ENCODE assay signal across 8 cellular contexts in the genomic region with DNA sequence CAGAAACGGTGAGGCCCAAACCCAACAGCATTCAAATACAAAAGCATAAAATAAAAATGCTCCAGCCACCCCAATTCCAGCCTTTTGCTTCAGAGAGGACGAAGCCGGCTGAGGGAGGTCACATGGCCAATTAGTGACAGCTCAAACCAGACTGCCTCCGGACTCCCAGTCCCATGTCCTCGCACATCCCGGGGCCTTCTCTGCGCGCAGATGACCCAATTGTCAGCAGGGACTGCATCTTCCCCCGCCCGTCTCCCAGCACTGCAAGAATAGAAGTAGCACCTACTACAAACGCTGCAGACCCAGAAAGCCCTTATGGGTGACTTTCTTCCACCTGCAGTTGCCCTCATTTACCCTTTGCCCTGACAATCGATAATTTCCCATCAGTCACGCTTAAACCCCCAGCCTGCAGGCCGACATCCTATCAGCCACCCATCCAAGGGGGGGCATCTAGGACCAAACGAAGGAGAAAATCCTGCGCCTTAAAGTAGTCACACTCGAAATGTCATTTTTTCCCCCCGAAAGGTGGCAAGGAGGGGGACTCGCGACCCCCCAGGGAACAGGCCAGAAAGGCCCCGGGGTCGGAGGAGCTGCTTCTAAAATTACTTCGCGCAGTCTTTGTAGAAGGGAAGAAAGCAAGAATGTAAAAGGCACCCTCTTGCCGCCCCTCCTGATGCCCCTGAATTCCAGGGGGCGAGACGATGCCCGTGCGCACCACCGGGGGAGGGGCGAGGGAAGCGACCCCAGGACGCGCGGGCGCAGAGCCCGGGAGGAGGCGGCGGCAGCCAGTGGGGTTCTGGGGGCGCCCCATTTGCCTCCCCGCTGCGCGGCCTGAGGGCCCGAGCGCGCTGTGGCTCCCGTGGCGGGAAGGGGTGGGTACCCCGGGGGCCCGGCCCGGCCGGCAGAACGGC. TPM values are rescaled to one million over a fixed set of nuclear protein-coding genes. Genes with fewer than 3 reads are reported as not detected.
DNase-seq lines count a peak whose midpoint lies in the region; ATAC-seq and TF ChIP-seq lines count a peak whose summit lies in the region.

No MANE protein-coding gene starts in this region.

- ATAC-seq in GM21381 (IDR thresholded peaks at IDR 0.05; ENCODE audit: unreplicated experiment), result peak; percentile 36
- ATAC-seq in HG03571 (IDR thresholded peaks at IDR 0.05; ENCODE audit: unreplicated experiment), result no peak

- TF ChIP-seq CTCF in foreskin fibroblast (IDR thresholded peaks at IDR 0.05; ENCODE audit: low read depth, low read length) (no peak), neural cell (IDR thresholded peaks at IDR 0.05; ENCODE audit: poor library complexity, severe bottlenecking) (no peak)

- peaks cover 46% of the 10 kb centered on the region for H3K79me2 ChIP-seq in neural cell (replicated peaks; ENCODE audit: insufficient read depth, low read length)

- no peaks in the 10 kb centered on the region for H3K27me3 ChIP-seq in BLaER1 treated with 17β-estradiol and CSF1 and Interleukin-3, amounts not matched to agents 10 nM and 100 nM
- H3K27me3 ChIP-seq in neural cell (ENCODE audit: insufficient read depth, low read depth, low read length), result no peaks in the 10 kb centered on the region

- peaks cover 0 to 3% (median 0%) of the 10 kb centered on the region in 11 experiments; a peak in 1 of 22 replicates for H3K36me3 ChIP-seq in BLaER1 treated with 17β-estradiol and CSF1 and Interleukin-3, amounts not matched to agents 10 nM and 100 nM
- no peaks in the 10 kb centered on the region for H3K36me3 ChIP-seq in neural cell (ENCODE audit: insufficient read depth, low read length)

- peak overlapping the region; percentile 87 to 99 (median 96) for H3K4me2 ChIP-seq in BLaER1 treated with 17β-estradiol and CSF1 and Interleukin-3, amounts not matched to agents 10 nM and 100 nM
- H3K4me2 ChIP-seq in neural cell (ENCODE audit: low read length), result peak overlapping the region; percentile 99

- H3K9me2 ChIP-seq in neural cell (ENCODE audit: insufficient read depth, low read length), result no peaks in the 10 kb centered on the region

- no peak for TF ChIP-seq EP300 in neural cell (conservative IDR thresholded peaks at IDR 0.05; ENCODE audit: poor library complexity, severe bottlenecking)

- no peak for TF ChIP-seq RAD21 in neural cell (conservative IDR thresholded peaks at IDR 0.05)

- H3K9ac ChIP-seq in BLaER1 treated with 17β-estradiol and CSF1 and Interleukin-3, amounts not matched to agents 10 nM and 100 nM, result peak overlapping the region; percentile 85 to 96 (median 91)
- peak overlapping the region; percentile 83 for H3K9ac ChIP-seq in neural cell (ENCODE audit: low read length)

- H3F3A ChIP-seq in neural cell (ENCODE audit: insufficient read depth, low read length, poor library complexity, severe bottlenecking), result no peaks in the 10 kb centered on the region

- H3K4me1 ChIP-seq in BLaER1 treated with 17β-estradiol and CSF1 and Interleukin-3, amounts not matched to agents 10 nM and 100 nM, result peaks cover 37 to 50% (median 42%) of the 10 kb centered on the region in 10 experiments

- H3K27ac ChIP-seq in BLaER1 treated with 17β-estradiol and CSF1 and Interleukin-3, amounts not matched to agents 10 nM and 100 nM, result peak overlapping the region; percentile 61 to 89 (median 84)
- peak overlapping the region; percentile 26 for H3K27ac ChIP-seq in neural cell (ENCODE audit: low read length)

- H3K9me3 ChIP-seq in BLaER1 treated with 17β-estradiol and CSF1 and Interleukin-3, amounts not matched to agents 10 nM and 100 nM (replicated peaks in 1 of 11), result no peaks in the 10 kb centered on the region
- no peaks in the 10 kb centered on the region for H3K9me3 ChIP-seq in neural cell (ENCODE audit: low read length)

- DNase-seq in NCI-H345 (lab: John Stamatoyannopoulos, UW), result peak; percentile 61
- peak; percentile 5 for DNase-seq in activated effector memory CD4-positive, alpha-beta T cell treated with Interleukin-2 at 50 U/mL for 16 hours
- DNase-seq in foreskin fibroblast, result peak in 1 of 2 donors; percentile 52
- no peak for DNase-seq in H4 (ENCODE audit: low spot score)

- peak overlapping the region; percentile 85 to 98 (median 94) for H3K4me3 ChIP-seq in BLaER1 treated with 17β-estradiol and CSF1 and Interleukin-3, amounts not matched to agents 10 nM and 100 nM
- H3K4me3 ChIP-seq in foreskin fibroblast (ENCODE audit: low read depth in 1 of 2, low read length in 2 of 2) (peak overlapping the region; percentile 71), neural cell (ENCODE audit: low read length) (peak overlapping the region; percentile 90)

- H4K20me1 ChIP-seq in BLaER1 treated with 17β-estradiol and CSF1 and Interleukin-3, amounts not matched to agents 10 nM and 100 nM, result peaks cover 10 to 54% (median 45%) of the 10 kb centered on the region in 11 experiments; a peak in 17 of 22 replicates
- H4K20me1 ChIP-seq in neural cell (ENCODE audit: insufficient read depth), result no peaks in the 10 kb centered on the region

- peak overlapping the region; percentile 63 for H2AFZ ChIP-seq in neural cell (ENCODE audit: low read depth, low read length)

TF ChIP-seq in neural cell, 6 proteins besides CTCF, POLR2A, EP300 and RAD21:
- TF ChIP-seq POLR2AphosphoS5 (IDR thresholded peaks at IDR 0.05) (peak; percentile 19), MXI1 (conservative IDR thresholded peaks at IDR 0.05; ENCODE audit: poor library complexity, severe bottlenecking) (no peak), REST (IDR thresholded peaks at IDR 0.05; ENCODE audit: borderline replicate concordance) (peak; percentile 37)

RNA-seq across cellular contexts. Expression of gene SLC23A2, which starts 0.8 kb away (rescaled TPM):
- 38.3 and 44.3 TPM in 2 replicates for polyA plus RNA-seq in neural cell
- 50.9 and 56.4 TPM in 2 replicates for polyA minus RNA-seq in neural cell
- 12.6 and 12.7 TPM in 2 replicates for total RNA-seq in H4 (2014; rRNA removed; shearing (Covaris generic))
